ENCODE assay signal across 11 cellular contexts in the genomic region with DNA sequence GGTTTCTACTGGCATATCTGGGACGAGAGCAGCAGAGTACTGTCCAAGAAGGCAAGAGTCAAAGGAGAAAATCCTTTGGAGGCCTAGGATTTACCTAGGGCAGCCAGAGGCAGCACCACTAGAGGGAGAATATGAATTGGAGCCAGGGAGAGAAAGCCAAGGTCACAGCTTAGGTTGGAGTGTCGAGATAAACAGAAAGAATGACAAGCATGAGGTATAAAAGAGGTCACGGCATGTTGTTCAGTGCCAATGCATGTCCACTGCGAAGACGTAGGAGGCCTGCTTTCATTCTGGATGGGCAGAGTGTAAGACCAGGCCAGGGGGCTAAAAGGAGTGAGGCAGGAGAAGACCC. TPM values are rescaled to one million over a fixed set of nuclear protein-coding genes. Genes with fewer than 3 reads are reported as not detected.
DNase-seq lines count a peak whose midpoint lies in the region; ATAC-seq and TF ChIP-seq lines count a peak whose summit lies in the region.
"Had no signal": no experiment of that assay in that cellular context is flagged by ENCODE, and none has a peak within 500 bp of the region (broad histone marks: within the 10 kb centered on the region; RNA-seq: fewer than 3 reads in every experiment).

No MANE protein-coding gene starts in this region.

- H3K9me3 Mint-ChIP-seq in GM23338, result no peaks in the 10 kb centered on the region
- no peaks in the 10 kb centered on the region for H3K9me3 Mint-ChIP-seq in activated CD8-positive, alpha-beta T cell treated with anti-CD3 and anti-CD28 coated beads, Interleukin-2, amount 10 ng/mL, durations not matched to agents 7 days and 5 days (ENCODE audit: insufficient read depth)

- no peak for TF ChIP-seq POLR2A in suprapubic skin (IDR thresholded peaks at IDR 0.05)

- H3K27me3 Mint-ChIP-seq in GM23338 (ENCODE audit: insufficient read depth, low read depth, poor library complexity), result peaks cover 5% of the 10 kb centered on the region
- no peaks in the 10 kb centered on the region for H3K27me3 Mint-ChIP-seq in activated CD8-positive, alpha-beta T cell treated with anti-CD3 and anti-CD28 coated beads, Interleukin-2, amount 10 ng/mL, durations not matched to agents 7 days and 5 days (ENCODE audit: low read depth)
- H3K27me3 Mint-ChIP-seq: activated naive CD8-positive, alpha-beta T cell treated with anti-CD3 and anti-CD28 coated beads, Interleukin-2, amount 50 U/mL, for 24 hours had no signal

- no peaks in the 10 kb centered on the region for H3K36me3 Mint-ChIP-seq in GM23338 (ENCODE audit: low read depth)
- H3K36me3 Mint-ChIP-seq in activated CD8-positive, alpha-beta T cell treated with anti-CD3 and anti-CD28 coated beads, Interleukin-2, amount 10 ng/mL, durations not matched to agents 7 days and 5 days (ENCODE audit: low read depth), result peaks cover 44% of the 10 kb centered on the region

- peak; percentile 26 to 33; a peak in 1 of 4 replicates for TF ChIP-seq CTCF in GM23338 (conservative IDR thresholded peaks at IDR 0.05; ENCODE audit: low read depth in 2 of 2)
- peak; percentile 39 for TF ChIP-seq CTCF in osteoblast (IDR thresholded peaks at IDR 0.05; ENCODE audit: extremely low read depth, low read depth, low read length)
- no peak for TF ChIP-seq CTCF in suprapubic skin (IDR thresholded peaks at IDR 0.05)
- TF ChIP-seq CTCF in OCI-LY7 (conservative IDR thresholded peaks at IDR 0.05; ENCODE audit: low read length), result no peak

- CTCF ChIA-PET in activated CD8-positive, alpha-beta T cell treated with anti-CD3 and anti-CD28 coated beads, Interleukin-2, amount 10 ng/mL, durations not matched to agents 7 days and 5 days (lab: Charles Lee), result interaction anchor here (1.2 to 4.1 kb wide), 5 partner anchors 9 to 58 kb away, joined by 3 to 28 read pairs (median 5); no protein-coding TSS in a partner anchor
- CTCF ChIA-PET in OCI-LY7 (lab: Charles Lee; ENCODE audit: unreplicated experiment), result no interaction called here

- 0 out of 2 replicates have a peak, but pooled peaks cover 5% of the 10 kb centered on the region for H3K9me2 ChIP-seq in GM23338 (ENCODE audit: insufficient read depth)
- no peaks in the 10 kb centered on the region for H3K9me2 ChIP-seq in OCI-LY7 (ENCODE audit: insufficient read depth, low read length)

- no peaks in the 10 kb centered on the region for H3K27me3 ChIP-seq in GM23338 (ENCODE audit: insufficient read depth)
- no peaks in the 10 kb centered on the region for H3K27me3 ChIP-seq in osteoblast (ENCODE audit: insufficient read depth, low read length)
- no peaks in the 10 kb centered on the region for H3K27me3 ChIP-seq in suprapubic skin

- H3K27ac ChIP-seq in GM23338 (ENCODE audit: low read depth) (no peak overlapping the region), osteoblast (ENCODE audit: low read depth, low read length) (no peak overlapping the region), suprapubic skin (no peak overlapping the region), OCI-LY7 (ENCODE audit: low read depth, low read length, poor library complexity, severe bottlenecking) (no peak overlapping the region)

- H3K79me2 ChIP-seq in GM23338 (replicated peaks; ENCODE audit: insufficient read depth) (no peaks in the 10 kb centered on the region), osteoblast (ENCODE audit: insufficient read depth, low read length) (no peaks in the 10 kb centered on the region), OCI-LY7 (ENCODE audit: insufficient read depth, low read depth, low read length) (no peaks in the 10 kb centered on the region)

- 84% methylated on average over 5 of the region's 5 CpGs for WGBS in suprapubic skin

- DNase-seq in GM23338 (ENCODE audit: low spot score) (peak; percentile 43), Right ventricle myocardium superior (no peak), osteoblast (ENCODE audit: insufficient read length, low spot score, missing footprints) (no peak), hippocampal formation (lab: John Stamatoyannopoulos, UW) (no peak), suprapubic skin (ENCODE audit: low spot score in 2 of 2) (no peak), OCI-LY7 (ENCODE audit: low spot score) (no peak)
- no peak for DNase-seq in activated CD8-positive, alpha-beta T cell treated with anti-CD3 and anti-CD28 coated beads, Interleukin-2, amount 10 ng/mL, durations not matched to agents 7 days and 5 days
- DNase-seq: activated naive CD8-positive, alpha-beta T cell treated with anti-CD3 and anti-CD28 coated beads, Interleukin-2, amount 50 U/mL, for 24 hours; NCI-H1436 had no signal

- H3K36me3 ChIP-seq in GM23338 (ENCODE audit: insufficient read depth) (no peaks in the 10 kb centered on the region), osteoblast (ENCODE audit: insufficient read depth, low read length) (no peaks in the 10 kb centered on the region), suprapubic skin (no peaks in the 10 kb centered on the region), OCI-LY7 (ENCODE audit: insufficient read depth, low read length) (no peaks in the 10 kb centered on the region)

- H2AFZ ChIP-seq in GM23338 (no peak overlapping the region), osteoblast (ENCODE audit: low read length) (no peak overlapping the region), OCI-LY7 (ENCODE audit: low read length) (no peak overlapping the region)

- H3K9me3 ChIP-seq in osteoblast (ENCODE audit: low read depth, low read length) (no peaks in the 10 kb centered on the region), suprapubic skin (no peaks in the 10 kb centered on the region), OCI-LY7 (ENCODE audit: low read length) (no peaks in the 10 kb centered on the region)

- H3K27ac Mint-ChIP-seq in GM23338, result no peak overlapping the region
- H3K27ac Mint-ChIP-seq in activated CD8-positive, alpha-beta T cell treated with anti-CD3 and anti-CD28 coated beads, Interleukin-2, amount 10 ng/mL, durations not matched to agents 7 days and 5 days, result peak overlapping the region; percentile 97
- H3K27ac Mint-ChIP-seq: activated naive CD8-positive, alpha-beta T cell treated with anti-CD3 and anti-CD28 coated beads, Interleukin-2, amount 50 U/mL, for 24 hours had no signal

- ATAC-seq in GM23338, result peak; percentile 65
- no peak for ATAC-seq in activated CD8-positive, alpha-beta T cell treated with anti-CD3 and anti-CD28 coated beads, Interleukin-2, amount 10 ng/mL, durations not matched to agents 7 days and 5 days
- ATAC-seq in Right ventricle myocardium superior (ENCODE audit: poor library complexity), result peak; percentile 83
- no peak for ATAC-seq in HG03565 (IDR thresholded peaks at IDR 0.05; ENCODE audit: unreplicated experiment)
- ATAC-seq: activated CD4-positive, CD25-positive, alpha-beta regulatory T cell treated with anti-CD3 and anti-CD28 coated beads, Interleukin-2, amount 50 U/mL, for 24 hours; activated naive CD8-positive, alpha-beta T cell treated with anti-CD3 and anti-CD28 coated beads, Interleukin-2, amount 50 U/mL, for 24 hours had no signal

- H4K20me1 ChIP-seq in GM23338 (replicated peaks; ENCODE audit: insufficient read depth) (no peaks in the 10 kb centered on the region), osteoblast (ENCODE audit: insufficient read depth, low read length) (no peaks in the 10 kb centered on the region), OCI-LY7 (ENCODE audit: insufficient read depth, low read length) (no peaks in the 10 kb centered on the region)

- TF ChIP-seq EP300 in suprapubic skin (IDR thresholded peaks at IDR 0.05), result no peak

- peaks cover 2% of the 10 kb centered on the region; the same call in 1 of the 3 replicates for H3K4me1 Mint-ChIP-seq in GM23338
- H3K4me1 Mint-ChIP-seq in activated CD8-positive, alpha-beta T cell treated with anti-CD3 and anti-CD28 coated beads, Interleukin-2, amount 10 ng/mL, durations not matched to agents 7 days and 5 days (ENCODE audit: low read depth), result peaks cover 84% of the 10 kb centered on the region

- no TSS peak for BruUV-seq in OCI-LY7 (replicated peaks; lab: Mats Ljungman, UMichigan)

- intact Hi-C loops in Right ventricle myocardium superior (cut with DNase I), result no loop called here
- intact Hi-C loops in OCI-LY7 (cut with micrococcal nuclease; ENCODE audit: unreplicated experiment), result no loop called here

- H3K4me3 ChIP-seq in GM23338 (no peak overlapping the region), osteoblast (ENCODE audit: insufficient read depth, low read length) (no peak overlapping the region), suprapubic skin (no peak overlapping the region), OCI-LY7 (ENCODE audit: low read depth, low read length, poor library complexity, severe bottlenecking) (no peak overlapping the region)

- no peak overlapping the region for H3K4me2 ChIP-seq in GM23338
- no peak overlapping the region for H3K4me2 ChIP-seq in osteoblast (ENCODE audit: insufficient read depth, low read length)
- no peak overlapping the region for H3K4me2 ChIP-seq in OCI-LY7 (ENCODE audit: low read length)

- POLR2A ChIA-PET in activated CD8-positive, alpha-beta T cell treated with anti-CD3 and anti-CD28 coated beads, Interleukin-2, amount 10 ng/mL, durations not matched to agents 7 days and 5 days (lab: Charles Lee), result no interaction called here
- POLR2A ChIA-PET in OCI-LY7 (lab: Charles Lee), result no interaction called here

- no peak overlapping the region for H3K4me3 Mint-ChIP-seq in GM23338
- H3K4me3 Mint-ChIP-seq in activated CD8-positive, alpha-beta T cell treated with anti-CD3 and anti-CD28 coated beads, Interleukin-2, amount 10 ng/mL, durations not matched to agents 7 days and 5 days, result no peak overlapping the region
- H3K4me3 Mint-ChIP-seq: activated naive CD8-positive, alpha-beta T cell treated with anti-CD3 and anti-CD28 coated beads, Interleukin-2, amount 50 U/mL, for 24 hours had no signal

- H3F3A ChIP-seq in GM23338 (replicated peaks; ENCODE audit: low read depth), result no peaks in the 10 kb centered on the region

- H3K4me1 ChIP-seq in GM23338 (ENCODE audit: insufficient read depth) (no peaks in the 10 kb centered on the region), osteoblast (ENCODE audit: insufficient read depth, low read length) (peaks cover 28% of the 10 kb centered on the region), suprapubic skin (peaks cover 31% of the 10 kb centered on the region), OCI-LY7 (ENCODE audit: insufficient read depth, low read length, poor library complexity, severe bottlenecking) (peaks cover 6% of the 10 kb centered on the region)

TF ChIP-seq in GM23338, 12 proteins besides CTCF, POLR2A, EP300 and RAD21 (continues in another document):
- TF ChIP-seq NANOG (IDR thresholded peaks at IDR 0.05; ENCODE audit: borderline replicate concordance), result no peak
- TF ChIP-seq EZH2phosphoT487 (IDR thresholded peaks at IDR 0.05; ENCODE audit: unreplicated experiment), result no peak
- TF ChIP-seq POLR2AphosphoS5 (IDR thresholded peaks at IDR 0.05; ENCODE audit: low read depth), result no peak

RNA-seq across cellular contexts. Expression of gene THBS1, which starts 47.2 kb away (rescaled TPM):
- total RNA-seq in GM23338 (2014; rRNA removed; shearing (Covaris generic)), result 81.3 and 81.9 TPM in 2 replicates
- 14.2 and 21.7 TPM in 2 replicates for polyA plus RNA-seq in GM23338 (2016; fragmentation: Nextera tagmentation; extraction: Ambion mirVana)
- 1 to 10 TPM in 1 of 2 experiments, under 1 TPM in 1; 0.87 to 1.2 TPM for total RNA-seq in activated CD8-positive, alpha-beta T cell treated with anti-CD3 and anti-CD28 coated beads, Interleukin-2, amount 10 ng/mL, durations not matched to agents 7 days and 5 days
- total RNA-seq in Right ventricle myocardium superior (37.5 TPM), osteoblast (6,477 and 8,941 TPM in 2 replicates), suprapubic skin (100 to 1,000 TPM in 1 of 4 donors, 10 to 100 TPM in 3; 82.0 to 396 (median 89.6) TPM), OCI-LY7 (2022) (0.51 and 1.3 TPM in 2 replicates)
- total RNA-seq in OCI-LY7 (2014; rRNA removed; shearing (Covaris generic)), result not detected in 2 replicates

Comparison
In these comparisons a context has a peak if more than half of its experiments do, and no peak if none do; other contexts are left out.
1. ATAC-seq: peak in GM23338 (single experiment) and Right ventricle myocardium superior (single experiment); none in activated CD8-positive, alpha-beta T cell treated with anti-CD3 and anti-CD28 coated beads, Interleukin-2, amount 10 ng/mL, durations not matched to agents 7 days and 5 days (single experiment) and HG03565 (single experiment).
2. CTCF ChIP-seq: peak in GM23338 (2 of 2) and osteoblast (single experiment); none in suprapubic skin (0 of 2) and OCI-LY7 (single experiment).
3. RNA of gene THBS1, which starts 47.2 kb away (total RNA-seq): 6,477 to 8,941 TPM in osteoblast; 82.0 to 396 TPM in suprapubic skin, 81.3 to 81.9 TPM in GM23338, 37.5 TPM in Right ventricle myocardium superior (single experiment), 0.87 to 1.2 TPM in activated CD8-positive, alpha-beta T cell treated with anti-CD3 and anti-CD28 coated beads, Interleukin-2, amount 10 ng/mL, durations not matched to agents 7 days and 5 days and 0.51 to 1.3 TPM in OCI-LY7; every median in the first group is over 10 times any median in the second.